In genomic region chr14:54564799-54565235, GRCh38 we compare ENCODE assay signal across 2 cellular contexts.
A peak's percentile ranks its signal among the peaks of the same experiment; 100 is the strongest.
TF ChIP-seq lines count a peak whose summit lies in the region.

No MANE protein-coding gene starts in this region.

TF ChIP-seq in HEK293, 187 proteins besides CTCF, POLR2A, EP300 and RAD21:
- TF ChIP-seq ZBTB6 (tag by site-specific recombination; IDR thresholded peaks at IDR 0.05) (no peak), ZNF10 (tag by site-specific recombination; IDR thresholded peaks at IDR 0.05) (0 out of 2 replicates have a peak, but pooled peaks have one; percentile 60), IKZF3 (tag by site-specific recombination; IDR thresholded peaks at IDR 0.05) (peak; percentile 41; the same call in 1 of the 2 replicates), ZSCAN5A (tag by site-specific recombination; IDR thresholded peaks at IDR 0.05) (no peak), ZNF169 (tag by site-specific recombination; IDR thresholded peaks at IDR 0.05) (no peak), REPIN1 (tag by site-specific recombination; IDR thresholded peaks at IDR 0.05; ENCODE audit: low read depth) (no peak), ZNF610 (tag by site-specific recombination; IDR thresholded peaks at IDR 0.05; ENCODE audit: borderline replicate concordance) (no peak), PRDM10 (tag by site-specific recombination; IDR thresholded peaks at IDR 0.05) (peak; percentile 47), ZNF335 (tag by site-specific recombination; conservative IDR thresholded peaks at IDR 0.05) (peak; percentile 91), ZNF449 (tag by site-specific recombination; IDR thresholded peaks at IDR 0.05) (no peak), ZBTB17 (tag by site-specific recombination; IDR thresholded peaks at IDR 0.05) (peak; percentile 38; the same call in 1 of the 2 replicates), GFI1B (tag by site-specific recombination; IDR thresholded peaks at IDR 0.05) (peak; percentile 82), ZNF555 (tag by site-specific recombination; conservative IDR thresholded peaks at IDR 0.05) (no peak), PRDM1 (tag by site-specific recombination; IDR thresholded peaks at IDR 0.05) (peak; percentile 51), ZNF561 (tag by site-specific recombination; IDR thresholded peaks at IDR 0.05; ENCODE audit: borderline replicate concordance) (no peak), ZNF366 (tag by site-specific recombination; conservative IDR thresholded peaks at IDR 0.05) (peak; percentile 44; the same call in 1 of the 2 replicates)
TF ChIP-seq in HEK293: peak in this region for 8.

TF ChIP-seq in endothelial cell of umbilical vein, 7 proteins besides CTCF, POLR2A, EP300 and RAD21:
- no peak for TF ChIP-seq GATA2 (IDR thresholded peaks at IDR 0.05; ENCODE audit: insufficient read depth, insufficient read length, low read depth, low read length)
- no peak for TF ChIP-seq MYC (IDR thresholded peaks at IDR 0.05; ENCODE audit: low read depth, low read length)
- TF ChIP-seq POLR2AphosphoS5 (IDR thresholded peaks at IDR 0.05; ENCODE audit: insufficient read depth, low read depth, low read length): no peak
